23 cellular contexts compared by ENCODE assay signal in the genomic region with DNA sequence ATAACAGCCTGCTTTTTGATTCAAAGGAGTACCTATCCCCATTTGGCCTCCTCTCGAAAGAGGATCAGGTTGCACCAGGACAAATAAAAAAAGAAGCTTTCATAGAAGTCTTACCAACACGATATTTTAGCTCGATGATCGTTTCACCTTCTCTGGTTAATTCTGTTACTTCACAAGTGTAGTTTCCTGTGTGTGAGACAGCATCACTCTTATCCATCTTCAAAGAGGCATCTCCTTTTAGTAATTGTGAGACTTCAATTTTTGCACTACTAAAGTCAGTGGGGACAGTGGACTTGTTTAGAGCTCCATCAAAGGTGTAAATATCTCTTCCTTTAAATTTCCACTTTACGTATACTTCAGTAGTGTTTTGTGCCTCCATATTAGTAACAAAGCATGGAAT. TPM values are rescaled to one million over a fixed set of nuclear protein-coding genes. Genes with fewer than 3 reads are reported as not detected.
DNase-seq lines count a peak whose midpoint lies in the region; ATAC-seq lines count a peak whose summit lies in the region.
"Had no signal": no experiment of that assay in that cellular context is flagged by ENCODE, and none has a peak within 500 bp of the region (broad histone marks: within the 10 kb centered on the region; RNA-seq: fewer than 3 reads in every experiment).

No MANE protein-coding gene starts in this region.

- POLR2A ChIA-PET in CD8-positive, alpha-beta memory T cell (lab: Charles Lee), result interaction anchor here (0.7 to 0.8 kb wide), 2 partner anchors 13 to 163 kb away, joined by 3 read pairs; no protein-coding TSS in a partner anchor
- POLR2A ChIA-PET in T-cell (lab: Charles Lee), result interaction anchor here (0.6 to 1.3 kb wide), 5 partner anchors 10 to 380 kb away, joined by 3 to 10 read pairs (median 4); no protein-coding TSS in a partner anchor

- peaks cover 67% of the 10 kb centered on the region for H3K36me3 Mint-ChIP-seq in activated T-cell treated with anti-CD3 and anti-CD28 coated beads, Interleukin-2, amount 50 U/mL, for 24 hours (ENCODE audit: low read depth)
- peaks cover 10 to 55% (median 19%) of the 10 kb centered on the region in 3 donors for H3K36me3 Mint-ChIP-seq in CD8-positive, alpha-beta memory T cell
- H3K36me3 Mint-ChIP-seq in T-cell (peaks cover 38% of the 10 kb centered on the region), naive B cell (peaks cover 21 to 34% of the 10 kb centered on the region in 2 donors)

- H3K27ac ChIP-seq in CD8-positive, alpha-beta memory T cell (ENCODE audit: low read depth, low read length), result no peak overlapping the region
- H3K27ac ChIP-seq: brain microvascular endothelial cell, lower lobe of right lung, prostate gland had no signal

- CTCF ChIA-PET in CD8-positive, alpha-beta memory T cell (lab: Charles Lee), result interaction anchor here (1.2 to 1.3 kb wide), 2 partner anchors 9 to 44 kb away, joined by 3 to 4 read pairs; no protein-coding TSS in a partner anchor
- CTCF ChIA-PET in T-cell (lab: Charles Lee), result interaction anchor here in 1 of 2 donors (1.5 kb wide), 1 partner anchor 12 kb away, joined by 4 read pairs; no protein-coding TSS in a partner anchor

- ATAC-seq in T-cell (replicated peaks in 1 of 4) (peak in 2 of 4 experiments; percentile 47 to 75), naive B cell (ENCODE audit: low read depth in 2 of 2) (no peak), HG02759 (IDR thresholded peaks at IDR 0.05; ENCODE audit: unreplicated experiment) (no peak)
- ATAC-seq: HepG2, lower lobe of right lung had no signal

- H3K4me1 Mint-ChIP-seq in activated T-cell treated with anti-CD3 and anti-CD28 coated beads, Interleukin-2, amount 50 U/mL, for 24 hours (ENCODE audit: low read depth), result peaks cover 29% of the 10 kb centered on the region
- peaks cover 10 to 13% (median 11%) of the 10 kb centered on the region in 3 donors for H3K4me1 Mint-ChIP-seq in CD8-positive, alpha-beta memory T cell
- peaks cover 16 to 42% (median 28%) of the 10 kb centered on the region in 3 donors for H3K4me1 Mint-ChIP-seq in T-cell
- H3K4me1 Mint-ChIP-seq in naive B cell, result peaks cover 10 to 63% (median 47%) of the 10 kb centered on the region in 3 donors

- H3K4me1 ChIP-seq in CD8-positive, alpha-beta memory T cell (ENCODE audit: insufficient read depth, low read length), result peaks cover 90% of the 10 kb centered on the region
- H3K4me1 ChIP-seq: HAP-1, prostate gland had no signal

- DNase-seq in activated T-cell treated with anti-CD3 and anti-CD28 coated beads, Interleukin-2, amount 50 U/mL, for 24 hours, result no peak
- no peak for DNase-seq in activated T-cell treated with anti-CD3 and anti-CD28 coated beads for 4 hours
- DNase-seq in CD8-positive, alpha-beta memory T cell, result no peak
- no peak for DNase-seq in T-cell
- no peak for DNase-seq in naive B cell
- DNase-seq in amniotic stem cell (lab: John Stamatoyannopoulos, UW), result no peak
- no peak for DNase-seq in Kasumi-1 (lab: John Stamatoyannopoulos, UW)
- DNase-seq: activated CD4-positive, alpha-beta T cell treated with anti-CD3 and anti-CD28 coated beads, Interleukin-2, amount 50 U/mL, for 1 hour; brain microvascular endothelial cell; C1 segment of cervical spinal cord; effector CD4-positive, alpha-beta T cell; head of caudate nucleus; kidney glomerular epithelial cell; lower lobe of right lung; NCI-H1092 treated with DMSO at 0.1 percent for 48 hours; NCI-H2029 treated with DMSO at 0.1 percent for 48 hours; stimulated activated CD4-positive, alpha-beta T cell treated with anti-CD3 and anti-CD28 coated beads, Interleukin-15, amount 100 ng/mL, for 24 hours; trophoblast cell had no signal

- H3K27me3 Mint-ChIP-seq in activated T-cell treated with anti-CD3 and anti-CD28 coated beads, Interleukin-2, amount 50 U/mL, for 24 hours, result no peaks in the 10 kb centered on the region
- no peaks in the 10 kb centered on the region for H3K27me3 Mint-ChIP-seq in CD8-positive, alpha-beta memory T cell
- H3K27me3 Mint-ChIP-seq in T-cell, result no peaks in the 10 kb centered on the region
- no peaks in the 10 kb centered on the region for H3K27me3 Mint-ChIP-seq in naive B cell

- no peaks in the 10 kb centered on the region for H3K27me3 ChIP-seq in CD8-positive, alpha-beta memory T cell (ENCODE audit: insufficient read depth, low read length, poor library complexity, severe bottlenecking)
- H3K27me3 ChIP-seq: brain microvascular endothelial cell had no signal

- no peak overlapping the region for H3K4me3 ChIP-seq in CD8-positive, alpha-beta memory T cell (ENCODE audit: low read length)
- H3K4me3 ChIP-seq: HAP-1, lower lobe of right lung, prostate gland had no signal

- peaks cover 11% of the 10 kb centered on the region for H3K36me3 ChIP-seq in CD8-positive, alpha-beta memory T cell (ENCODE audit: insufficient read depth, low read length)
- H3K36me3 ChIP-seq: brain microvascular endothelial cell, prostate gland had no signal

- H3K27ac Mint-ChIP-seq in activated T-cell treated with anti-CD3 and anti-CD28 coated beads, Interleukin-2, amount 50 U/mL, for 24 hours, result peak overlapping the region; percentile 77
- peak overlapping the region; percentile 1 to 83 (median 63) for H3K27ac Mint-ChIP-seq in CD8-positive, alpha-beta memory T cell
- H3K27ac Mint-ChIP-seq in T-cell, result peak overlapping the region; percentile 17 to 53
- peak overlapping the region in 5 of 6 donors; percentile 23 to 78 (median 53) for H3K27ac Mint-ChIP-seq in naive B cell
- H3K27ac Mint-ChIP-seq: T-helper 1 cell treated with Interleukin-12 subunit alpha and Interleukin-12 subunit beta and Interleukin-4 antibody, amounts not matched to agents 30 μg/mL and 1 μg/mL, for 36 hours had no signal

- no peaks in the 10 kb centered on the region for H3K9me3 ChIP-seq in CD8-positive, alpha-beta memory T cell (ENCODE audit: low read length)
- H3K9me3 ChIP-seq: lower lobe of right lung, prostate gland had no signal

- H3K4me3 Mint-ChIP-seq in activated T-cell treated with anti-CD3 and anti-CD28 coated beads, Interleukin-2, amount 50 U/mL, for 24 hours, result peak overlapping the region; percentile 38
- peak overlapping the region in 6 of 7 donors; percentile 29 to 61 (median 51) for H3K4me3 Mint-ChIP-seq in CD8-positive, alpha-beta memory T cell
- H3K4me3 Mint-ChIP-seq in T-cell (peak overlapping the region; percentile 25 to 55 (median 32)), naive B cell (peak overlapping the region in 2 of 8 donors; percentile 28 to 58)
- H3K4me3 Mint-ChIP-seq: T-helper 1 cell treated with Interleukin-12 subunit alpha and Interleukin-12 subunit beta and Interleukin-4 antibody, amounts not matched to agents 30 μg/mL and 1 μg/mL, for 36 hours had no signal

- no peaks in the 10 kb centered on the region for H3K9me3 Mint-ChIP-seq in activated T-cell treated with anti-CD3 and anti-CD28 coated beads, Interleukin-2, amount 50 U/mL, for 24 hours
- no peaks in the 10 kb centered on the region for H3K9me3 Mint-ChIP-seq in CD8-positive, alpha-beta memory T cell
- H3K9me3 Mint-ChIP-seq in T-cell (no peaks in the 10 kb centered on the region), naive B cell (peaks cover 0 to 2% (median 0%) of the 10 kb centered on the region in 7 donors)
- H3K9me3 Mint-ChIP-seq: T-helper 1 cell treated with Interleukin-12 subunit alpha and Interleukin-12 subunit beta and Interleukin-4 antibody, amounts not matched to agents 30 μg/mL and 1 μg/mL, for 36 hours had no signal

RNA-seq across cellular contexts. Expression of a gene that starts 11.0 kb away (rescaled TPM):
- 100 to 1,000 TPM; 126 to 131 TPM for total RNA-seq in CD8-positive, alpha-beta memory T cell
- 232 TPM for polyA plus RNA-seq in CD8-positive, alpha-beta memory T cell
- 100 to 1,000 TPM; 154 to 186 (median 161) TPM for total RNA-seq in T-cell
- polyA plus RNA-seq in naive B cell (ENCODE audit: low read depth in 6 of 6), result 100 to 1,000 TPM; 219 to 439 (median 284) TPM
